8 cellular contexts compared by ENCODE assay signal in the genomic region with DNA sequence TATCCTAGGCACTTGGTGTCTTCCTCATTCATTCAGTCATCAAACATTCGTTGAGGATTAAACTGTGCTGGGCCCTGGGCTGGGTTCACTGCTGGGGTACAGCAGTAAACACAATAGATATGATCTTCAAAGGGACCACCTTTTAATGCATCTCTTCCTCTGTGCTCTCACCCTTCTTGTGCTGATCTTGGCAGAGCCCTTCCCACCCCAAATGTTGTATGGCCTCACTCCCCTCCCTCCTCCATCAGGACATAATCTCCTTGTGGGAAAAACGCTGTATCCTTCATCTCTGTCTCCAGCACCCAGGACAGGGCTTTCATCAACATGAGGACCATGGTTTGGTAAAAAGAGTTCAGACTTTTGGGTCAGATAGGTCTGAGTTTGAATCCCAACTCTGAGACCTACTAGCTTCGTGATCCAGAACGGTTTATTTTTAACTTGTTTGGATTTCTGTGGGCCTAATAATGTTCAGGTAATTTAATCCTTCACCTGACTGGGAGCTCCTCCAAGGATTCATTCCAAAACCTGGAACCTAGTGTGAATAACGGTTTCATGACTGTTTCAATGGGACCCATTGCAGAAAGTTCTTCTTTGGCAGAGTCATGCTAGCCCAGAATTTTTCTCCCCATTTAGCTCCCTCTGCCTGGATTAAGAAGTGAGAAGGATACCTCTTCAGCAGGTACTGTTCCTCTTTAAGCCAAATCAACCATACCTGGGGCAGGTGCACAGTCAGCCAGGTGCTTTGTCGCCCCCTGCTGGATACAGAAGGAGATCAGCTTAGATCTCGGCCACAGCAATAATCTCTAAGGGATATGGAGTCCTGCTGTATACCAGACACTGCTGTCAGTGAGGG. TPM values are rescaled to one million over a fixed set of nuclear protein-coding genes. Genes with fewer than 3 reads are reported as not detected.
DNase-seq lines count a peak whose midpoint lies in the region; ATAC-seq, FAIRE-seq and TF ChIP-seq lines count a peak whose summit lies in the region.

No MANE protein-coding gene starts in this region.

- no peaks in the 10 kb centered on the region for H3K79me2 ChIP-seq in GM12878 (ENCODE audit: control insufficient read depth, insufficient read depth, low read length)

- H3K9ac ChIP-seq in GM12878 (ENCODE audit: control insufficient read depth, insufficient read depth, low read length), result no peak overlapping the region

- H3K27ac ChIP-seq in GM12878 (ENCODE audit: control insufficient read depth, insufficient read depth), result no peak overlapping the region
- H3K27ac ChIP-seq in upper lobe of right lung, result no peak overlapping the region

- intact Hi-C loops in GM12878 (cut with micrococcal nuclease; ENCODE audit: unreplicated experiment) (loop anchor here (1.0 to 10.0 kb wide), 2 partner anchors 228 to 390 kb away; no protein-coding TSS in a partner anchor), upper lobe of right lung (cut with DNase I) (loop anchor here (5.0 kb wide), 1 partner anchor 228 kb away; no protein-coding TSS in a partner anchor)

- RAD21 ChIA-PET in GM12878 (lab: Charles Lee; ENCODE audit: unreplicated experiment), result interaction anchor here (3.0 kb wide), 1 partner anchor 227 kb away, joined by 21 read pairs; no protein-coding TSS in a partner anchor

- CTCF ChIA-PET in GM12878 (lab: Yijun Ruan, JAX), result interaction anchor here (0.7 to 5.7 kb wide), 10 partner anchors 10 to 391 kb away, joined by 3 to 57 read pairs (median 4); no protein-coding TSS in a partner anchor

- H3K4me1 ChIP-seq in GM12878 (ENCODE audit: control insufficient read depth, insufficient read depth, low read length) (no peaks in the 10 kb centered on the region), upper lobe of right lung (peaks cover 4% of the 10 kb centered on the region)

- SMC1A ChIA-PET in GM12878 (lab: Charles Lee; ENCODE audit: uncharacterized antibody, unreplicated experiment), result interaction anchor here (1.0 to 1.8 kb wide), 4 partner anchors 12 to 229 kb away, joined by 3 to 12 read pairs (median 4); no protein-coding TSS in a partner anchor

- TF ChIP-seq CTCF in GM12878 (IDR thresholded peaks at IDR 0.05 in 2 of 3, conservative IDR thresholded peaks at IDR 0.05 in 1 of 3; ENCODE audit: control insufficient read depth in 2 of 3, extremely low read depth in 1 of 3, insufficient read depth in 1 of 3, low read depth in 3 of 3, low read length in 3 of 3) (peak; percentile 66 to 84 (median 81)), upper lobe of right lung (IDR thresholded peaks at IDR 0.05) (peak; percentile 70)

- BruUV-seq in GM12878 (replicated peaks; lab: Mats Ljungman, UMichigan), result no TSS peak

- POLR2A ChIA-PET in GM12878 (lab: Charles Lee), result no interaction called here

- in situ Hi-C loops in GM12878 (cut with MboI), result loop anchor here (5.0 kb wide), 1 partner anchor 228 kb away; no protein-coding TSS in a partner anchor

- TF ChIP-seq EP300 in GM12878 (IDR thresholded peaks at IDR 0.05; ENCODE audit: borderline replicate concordance in 1 of 2, control insufficient read depth in 1 of 2, low read depth in 2 of 2, low read length in 2 of 2), result no peak

- H2AFZ ChIP-seq in GM12878 (ENCODE audit: control insufficient read depth, low read depth, low read length), result no peak overlapping the region

- H3K4me3 ChIP-seq in GM12878 (no peak overlapping the region), upper lobe of right lung (no peak overlapping the region)

- peak; percentile 66 for TF ChIP-seq RAD21 in GM12878 (IDR thresholded peaks at IDR 0.05; ENCODE audit: insufficient read depth, low read depth, low read length)

- ATAC-seq in GM12878, result peak; percentile 93
- peak; percentile 81 for ATAC-seq in upper lobe of right lung
- ATAC-seq in GM19023 (IDR thresholded peaks at IDR 0.05; ENCODE audit: unreplicated experiment), result no peak

- FAIRE-seq in GM12878 (lab: Jason Lieb, UNC), result no peak

- no peaks in the 10 kb centered on the region for H4K20me1 ChIP-seq in GM12878 (ENCODE audit: control insufficient read depth, insufficient read depth)

- peak; percentile 29 for DNase-seq in NOMO-1 treated with DMSO at 0.1 percent for 48 hours (lab: John Stamatoyannopoulos, UW; ENCODE audit: unreplicated experiment)
- no peak for DNase-seq in NOMO-1 (lab: John Stamatoyannopoulos, UW; ENCODE audit: unreplicated experiment in 2 of 2)
- peak; percentile 67 for DNase-seq in HT-29 (ENCODE audit: low spot score)
- DNase-seq in SW480 (ENCODE audit: low spot score), result peak; percentile 78
- DNase-seq in GM12878 (ENCODE audit: low read depth, low spot score), result no peak
- peak; percentile 14 to 62 for DNase-seq in lung microvascular endothelial cell (ENCODE audit: low read depth in 2 of 2)
- peak; percentile 60 for DNase-seq in upper lobe of right lung

- H3K36me3 ChIP-seq in GM12878 (ENCODE audit: control insufficient read depth in 2 of 2, insufficient read depth in 2 of 2, low read length in 1 of 2) (no peaks in the 10 kb centered on the region), upper lobe of right lung (no peaks in the 10 kb centered on the region)

- H3K27me3 ChIP-seq in GM12878 (replicated peaks in 1 of 2; ENCODE audit: control insufficient read depth in 2 of 2, insufficient read depth in 2 of 2, low read length in 1 of 2), result peaks cover 1 to 6% of the 10 kb centered on the region in 2 experiments
- peaks cover 26% of the 10 kb centered on the region for H3K27me3 ChIP-seq in upper lobe of right lung

- H3K9me3 ChIP-seq in GM12878 (replicated peaks; ENCODE audit: control insufficient read depth, insufficient read depth, low read length) (no peaks in the 10 kb centered on the region; the same call in 2 of the 3 replicates), upper lobe of right lung (no peaks in the 10 kb centered on the region)

- no peak overlapping the region for H3K4me2 ChIP-seq in GM12878 (ENCODE audit: control insufficient read depth, insufficient read depth)

- 7% methylated on average over 7 of the region's 7 CpGs for WGBS in GM12878 (ENCODE audit: insufficient coverage, insufficient replicate concordance, low lambda C conversion rate, missing lambda C conversion rate)

- no peak for TF ChIP-seq POLR2A in GM12878 (IDR thresholded peaks at IDR 0.05; ENCODE audit: low read depth, low read length)

TF ChIP-seq in GM12878, 131 proteins besides CTCF, POLR2A, EP300 and RAD21:
- no peak for TF ChIP-seq KLF5 (IDR thresholded peaks at IDR 0.05; ENCODE audit: partially characterized antibody)
- peak; percentile 50 for TF ChIP-seq SMC3 (IDR thresholded peaks at IDR 0.05; ENCODE audit: borderline replicate concordance, low read length)
- TF ChIP-seq, protein P1, sequence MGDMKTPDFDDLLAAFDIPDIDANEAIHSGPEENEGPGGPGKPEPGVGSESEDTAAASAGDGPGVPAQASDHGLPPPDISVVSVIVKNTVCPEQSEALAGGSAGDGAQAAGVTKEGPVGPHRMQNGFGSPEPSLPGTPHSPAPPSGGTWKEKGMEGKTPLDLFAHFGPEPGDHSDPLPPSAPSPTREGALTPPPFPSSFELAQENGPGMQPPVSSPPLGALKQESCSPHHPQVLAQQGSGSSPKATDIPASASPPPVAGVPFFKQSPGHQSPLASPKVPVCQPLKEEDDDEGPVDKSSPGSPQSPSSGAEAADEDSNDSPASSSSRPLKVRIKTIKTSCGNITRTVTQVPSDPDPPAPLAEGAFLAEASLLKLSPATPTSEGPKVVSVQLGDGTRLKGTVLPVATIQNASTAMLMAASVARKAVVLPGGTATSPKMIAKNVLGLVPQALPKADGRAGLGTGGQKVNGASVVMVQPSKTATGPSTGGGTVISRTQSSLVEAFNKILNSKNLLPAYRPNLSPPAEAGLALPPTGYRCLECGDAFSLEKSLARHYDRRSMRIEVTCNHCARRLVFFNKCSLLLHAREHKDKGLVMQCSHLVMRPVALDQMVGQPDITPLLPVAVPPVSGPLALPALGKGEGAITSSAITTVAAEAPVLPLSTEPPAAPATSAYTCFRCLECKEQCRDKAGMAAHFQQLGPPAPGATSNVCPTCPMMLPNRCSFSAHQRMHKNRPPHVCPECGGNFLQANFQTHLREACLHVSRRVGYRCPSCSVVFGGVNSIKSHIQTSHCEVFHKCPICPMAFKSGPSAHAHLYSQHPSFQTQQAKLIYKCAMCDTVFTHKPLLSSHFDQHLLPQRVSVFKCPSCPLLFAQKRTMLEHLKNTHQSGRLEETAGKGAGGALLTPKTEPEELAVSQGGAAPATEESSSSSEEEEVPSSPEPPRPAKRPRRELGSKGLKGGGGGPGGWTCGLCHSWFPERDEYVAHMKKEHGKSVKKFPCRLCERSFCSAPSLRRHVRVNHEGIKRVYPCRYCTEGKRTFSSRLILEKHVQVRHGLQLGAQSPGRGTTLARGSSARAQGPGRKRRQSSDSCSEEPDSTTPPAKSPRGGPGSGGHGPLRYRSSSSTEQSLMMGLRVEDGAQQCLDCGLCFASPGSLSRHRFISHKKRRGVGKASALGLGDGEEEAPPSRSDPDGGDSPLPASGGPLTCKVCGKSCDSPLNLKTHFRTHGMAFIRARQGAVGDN (IDR thresholded peaks at IDR 0.05), result no peak

RNA-seq across cellular contexts. Expression of a gene that starts 5.2 kb away (rescaled TPM):
- total RNA-seq in HT-29 (2014; rRNA removed; shearing (Covaris generic)), result not detected in 2 replicates
- not detected in 2 replicates for total RNA-seq in GM12878 (2013; cell fraction: nucleolus; rRNA removed)
- total RNA-seq in GM12878 (2014; rRNA removed), result not detected in 2 replicates
- total RNA-seq in GM12878 (2014; rRNA removed; fragmentation: Illumina TruSeq; extraction: Trizol), result not detected in 2 replicates
- total RNA-seq in GM12878 (2021), result 0.08 TPM in 1 of 2 replicates, not detected in the other
- polyA plus RNA-seq in GM12878 (2011; ENCODE audit: low read depth), result not detected
- polyA plus RNA-seq in GM12878 (2011; rRNA removed), result not detected in 2 replicates
- 0.01 TPM in 1 of 2 replicates, not detected in the other for polyA plus RNA-seq in GM12878 (2011; cell fraction: cytosol; rRNA removed)
- polyA plus RNA-seq in GM12878 (2011; cell fraction: nucleus; rRNA removed), result not detected in 2 replicates
- not detected in 2 replicates for polyA plus RNA-seq in GM12878 (2012)
- not detected in 2 replicates for polyA plus RNA-seq in GM12878 (2014; fragmentation: Illumina TruSeq; extraction: Trizol)
- not detected for polyA plus RNA-seq in GM12878 (2014; fragmentation: Nextera tagmentation; extraction: Ambion mirVana)
- polyA plus RNA-seq in GM12878 (2014; rRNA removed), result not detected in 2 replicates
- polyA plus RNA-seq in GM12878 (2016; fragmentation: Nextera tagmentation; extraction: Ambion mirVana), result not detected
- not detected in 2 replicates for polyA minus RNA-seq in GM12878 (2011; rRNA and poly(A)+ RNA removed)
- not detected in 2 replicates for polyA minus RNA-seq in GM12878 (2011; cell fraction: cytosol; rRNA and poly(A)+ RNA removed)
- polyA minus RNA-seq in GM12878 (2011; cell fraction: nucleus; rRNA and poly(A)+ RNA removed), result not detected in 2 replicates
- not detected in 2 replicates for total RNA-seq in lung microvascular endothelial cell
- total RNA-seq in upper lobe of right lung, result 6.6 TPM

Comparison
In these comparisons a context has a peak if more than half of its experiments do, and no peak if none do; other contexts are left out.
1. DNase-seq: peak in NOMO-1 treated with DMSO at 0.1 percent for 48 hours (single experiment), HT-29 (single experiment), SW480 (single experiment), lung microvascular endothelial cell (2 of 2) and upper lobe of right lung (single experiment); none in NOMO-1 (0 of 2) and GM12878 (single experiment).